In genomic region chr7:44986218-44987053, GRCh38 we compare ENCODE assay signal across 8 cellular contexts. TPM values are rescaled to one million over a fixed set of nuclear protein-coding genes. Genes with fewer than 3 reads are reported as not detected.
A peak's percentile ranks its signal among the peaks of the same experiment; 100 is the strongest.
DNase-seq lines count a peak whose midpoint lies in the region; ATAC-seq and TF ChIP-seq lines count a peak whose summit lies in the region.

No MANE protein-coding gene starts in this region.

- H3K27me3 Mint-ChIP-seq in progenitor cell of endocrine pancreas: no peaks in the 10 kb centered on the region

- H3K27ac Mint-ChIP-seq in progenitor cell of endocrine pancreas: peak overlapping the region; percentile 100

- ATAC-seq in HG02678 (IDR thresholded peaks at IDR 0.05; ENCODE audit: unreplicated experiment): peak; percentile 97

- no peaks in the 10 kb centered on the region for H3K27me3 ChIP-seq in left ventricle myocardium inferior (ENCODE audit: low read depth)

- no peaks in the 10 kb centered on the region for H3K9me3 ChIP-seq in left ventricle myocardium inferior (replicated peaks)

- peak; percentile 97 for DNase-seq in GM12865 (ENCODE audit: low read depth)
- DNase-seq in NCI-H1105 treated with DMSO at 0.1 percent for 48 hours (lab: John Stamatoyannopoulos, UW): peak; percentile 90
- DNase-seq in T follicular helper cell (ENCODE audit: low read depth): peak; percentile 93
- peak; percentile 92 for DNase-seq in amniotic epithelial cell (ENCODE audit: low read depth)
- DNase-seq in left ventricle myocardium inferior: peak; percentile 95
- DNase-seq in progenitor cell of endocrine pancreas (ENCODE audit: low spot score, unreplicated experiment): peak; percentile 87
- peak; percentile 96 for DNase-seq in ureter (ENCODE audit: low spot score)

- TF ChIP-seq CTCF in GM12865 (IDR thresholded peaks at IDR 0.05; ENCODE audit: insufficient read depth, low read depth, low read length, missing control alignments): no peak
- no peak for TF ChIP-seq CTCF in left ventricle myocardium inferior (IDR thresholded peaks at IDR 0.05; ENCODE audit: borderline replicate concordance)
- TF ChIP-seq CTCF in progenitor cell of endocrine pancreas (IDR thresholded peaks at IDR 0.05; ENCODE audit: unreplicated experiment): no peak

- H3K36me3 Mint-ChIP-seq in progenitor cell of endocrine pancreas (ENCODE audit: insufficient read depth): peaks cover 11% of the 10 kb centered on the region

- H3K36me3 ChIP-seq in left ventricle myocardium inferior: peaks cover 31% of the 10 kb centered on the region

- H3K4me3 ChIP-seq in GM12865 (ENCODE audit: low read depth, low read length) (peak overlapping the region; percentile 58), left ventricle myocardium inferior (peak overlapping the region; percentile 73)

- peak overlapping the region; percentile 97 for H3K27ac ChIP-seq in left ventricle myocardium inferior (replicated peaks)

- peaks cover 38% of the 10 kb centered on the region for H3K4me1 Mint-ChIP-seq in progenitor cell of endocrine pancreas (ENCODE audit: low read depth)

- peak overlapping the region; percentile 95 for H3K4me3 Mint-ChIP-seq in progenitor cell of endocrine pancreas (ENCODE audit: low read depth)

- intact Hi-C loops in left ventricle myocardium inferior (cut with micrococcal nuclease): no loop called here

- no peaks in the 10 kb centered on the region for H3K9me3 Mint-ChIP-seq in progenitor cell of endocrine pancreas (ENCODE audit: low read depth)

- H3K4me1 ChIP-seq in left ventricle myocardium inferior: peaks cover 43% of the 10 kb centered on the region

RNA-seq across cellular contexts. Expression of gene MYO1G, which starts 7.6 kb away (rescaled TPM):
- 0.77 TPM for total RNA-seq in left ventricle myocardium inferior
- 0.53 and 0.67 TPM in 2 replicates for total RNA-seq in progenitor cell of endocrine pancreas
- total RNA-seq in ureter: 6.0 TPM

RNA-seq across cellular contexts. Expression of gene CCM2, which starts 13.6 kb away (rescaled TPM):
- total RNA-seq in left ventricle myocardium inferior (24.5 TPM), progenitor cell of endocrine pancreas (42.2 and 43.0 TPM in 2 replicates), ureter (31.1 TPM)

Comparison
In these comparisons a context has a peak if more than half of its experiments do, and no peak if none do; other contexts are left out.
1. Peak in every context shown above with its lines: DNase-seq, ATAC-seq, H3K4me3 ChIP-seq and H3K27ac ChIP-seq.